ENCODE assay signal across 13 cellular contexts in genomic region chr16:59684911-59685310, GRCh38.
"Had no signal": no experiment of that assay in that cellular context is flagged by ENCODE, and none has a peak within 500 bp of the region (broad histone marks: within the 10 kb centered on the region; RNA-seq: fewer than 3 reads in every experiment).

No MANE protein-coding gene starts in this region.

- H3K27me3 Mint-ChIP-seq: activated CD4-positive, alpha-beta T cell treated with anti-CD3 and anti-CD28 coated beads, Interleukin-2, amount 10 ng/mL, durations not matched to agents 7 days and 5 days; stimulated activated naive CD8-positive, alpha-beta T cell treated with anti-CD3 and anti-CD28 coated beads, Interleukin-15, amount 100 ng/mL, for 72 hours had no signal

- H3K4me1 Mint-ChIP-seq: activated CD4-positive, alpha-beta T cell treated with anti-CD3 and anti-CD28 coated beads, Interleukin-2, amount 10 ng/mL, durations not matched to agents 7 days and 5 days; stimulated activated naive CD8-positive, alpha-beta T cell treated with anti-CD3 and anti-CD28 coated beads, Interleukin-15, amount 100 ng/mL, for 72 hours had no signal

- H3K4me3 ChIP-seq: ascending aorta, colonic mucosa, lung, pancreas, thoracic aorta had no signal

- DNase-seq: activated CD4-positive, alpha-beta T cell treated with anti-CD3 and anti-CD28 coated beads, Interleukin-2, amount 10 ng/mL, durations not matched to agents 7 days and 5 days; activated CD8-positive, alpha-beta memory T cell treated with anti-CD3 and anti-CD28 coated beads for 24 hours; activated naive CD4-positive, alpha-beta T cell treated with Interleukin-2 at 50 U/mL for 16 hours; caudate nucleus; colonic mucosa; left colon; pancreas; stimulated activated CD4-positive, alpha-beta T cell treated with anti-CD3 and anti-CD28 coated beads, Interleukin-1b, Interleukin-23, amount 100 ng/mL, for 48 hours; stimulated activated naive CD8-positive, alpha-beta T cell treated with anti-CD3 and anti-CD28 coated beads, Interleukin-15, amount 100 ng/mL, for 72 hours had no signal

- H3K4me3 Mint-ChIP-seq: activated CD4-positive, alpha-beta T cell treated with anti-CD3 and anti-CD28 coated beads, Interleukin-2, amount 10 ng/mL, durations not matched to agents 7 days and 5 days; stimulated activated naive CD8-positive, alpha-beta T cell treated with anti-CD3 and anti-CD28 coated beads, Interleukin-15, amount 100 ng/mL, for 72 hours; T-helper 2 cell treated with Interferon-gamma antibody and Interleukin-4, amounts not matched to agents 5 μg/mL and 100 μg/mL, for 36 hours had no signal

- H3K27ac Mint-ChIP-seq: activated CD4-positive, alpha-beta T cell treated with anti-CD3 and anti-CD28 coated beads, Interleukin-2, amount 10 ng/mL, durations not matched to agents 7 days and 5 days; stimulated activated naive CD8-positive, alpha-beta T cell treated with anti-CD3 and anti-CD28 coated beads, Interleukin-15, amount 100 ng/mL, for 72 hours; T-helper 2 cell treated with Interferon-gamma antibody and Interleukin-4, amounts not matched to agents 5 μg/mL and 100 μg/mL, for 36 hours had no signal
